Comparison of ENCODE assay signal across 25 cellular contexts in the genomic region with DNA sequence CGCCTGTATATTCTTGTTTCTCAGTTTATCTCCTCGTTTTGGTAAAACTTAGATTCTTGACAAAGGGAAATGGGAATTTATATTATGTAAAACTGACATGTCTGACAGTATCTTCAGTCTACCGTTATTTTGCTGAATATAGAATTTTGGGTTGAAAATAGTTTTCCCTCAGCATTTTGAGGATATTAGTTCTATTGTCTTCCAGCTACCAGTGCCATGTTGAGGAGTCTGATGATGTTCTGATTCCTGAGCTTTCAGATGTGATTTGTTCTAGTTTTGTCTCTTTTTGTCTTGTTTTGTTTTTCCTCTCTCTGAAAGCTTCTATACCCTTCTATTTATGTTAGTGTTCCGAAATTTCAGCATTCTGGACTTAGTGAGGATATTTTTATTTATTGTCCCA.
"Had no signal": no experiment of that assay in that cellular context is flagged by ENCODE, and none has a peak within 500 bp of the region (broad histone marks: within the 10 kb centered on the region; RNA-seq: fewer than 3 reads in every experiment).

No MANE protein-coding gene starts in this region.

- H3K36me3 ChIP-seq: esophagus squamous epithelium, gastrocnemius medialis, heart right ventricle, left lung, lower lobe of right lung had no signal

- H3K4me1 Mint-ChIP-seq: mesothelial cell of epicardium had no signal

- H3K9me3 ChIP-seq: esophagus squamous epithelium, gastrocnemius medialis, lower lobe of right lung, mucosa of descending colon had no signal

- DNase-seq: dermis blood vessel endothelial cell; dorsolateral prefrontal cortex; effector CD4-positive, alpha-beta T cell; effector memory CD4-positive, alpha-beta T cell; esophagus squamous epithelium; foreskin fibroblast; foreskin melanocyte; gastrocnemius medialis; glutamatergic neuron; head of caudate nucleus; heart right ventricle; hippocampal formation; left cardiac atrium; left lung; left ventricle myocardium superior; lower lobe of right lung; mesenchymal stem cell; mucosa of descending colon; naive B cell had no signal

- H3K27me3 ChIP-seq: dorsolateral prefrontal cortex, esophagus squamous epithelium, gastrocnemius medialis, heart right ventricle, left lung had no signal

- H3K27ac ChIP-seq: coronary artery, dorsolateral prefrontal cortex, esophagus squamous epithelium, gastrocnemius medialis, heart right ventricle, left lung, lower lobe of right lung had no signal

- H3K4me1 ChIP-seq: esophagus squamous epithelium, gastrocnemius medialis, left lung had no signal

- H3K36me3 Mint-ChIP-seq: mesothelial cell of epicardium had no signal

- H3K27ac Mint-ChIP-seq: mesothelial cell of epicardium had no signal

- H3K4me3 ChIP-seq: coronary artery, dorsolateral prefrontal cortex, esophagus squamous epithelium, gastrocnemius medialis, heart right ventricle, left lung, lower lobe of right lung, mucosa of descending colon had no signal

- FAIRE-seq: endothelial cell of umbilical vein, islet of Langerhans, keratinocyte had no signal

- ATAC-seq: esophagus mucosa, gastrocnemius medialis, heart right ventricle, left cardiac atrium, left lung, left ventricle myocardium superior, lower lobe of right lung, mucosa of descending colon had no signal

- H3K4me3 Mint-ChIP-seq: mesothelial cell of epicardium, naive B cell had no signal
